ENCODE assay signal across 1 cellular context in genomic region chr5:71699233-71699632, GRCh38.
TF ChIP-seq lines count a peak whose summit lies in the region.

No MANE protein-coding gene starts in this region.

TF ChIP-seq in K562, 482 proteins besides CTCF, POLR2A, EP300 and RAD21 (continued from another document):
- TF ChIP-seq PBX2 (CRISPR knock-in tag; IDR thresholded peaks at IDR 0.05; ENCODE audit: low read depth) = no peak
- 0 out of 2 replicates have a peak, but pooled peaks have one; percentile 22 for TF ChIP-seq PBX2 (tag; conservative IDR thresholded peaks at IDR 0.05; ENCODE audit: low read depth)
